Comparison of ENCODE assay signal across 10 cellular contexts in the genomic region with DNA sequence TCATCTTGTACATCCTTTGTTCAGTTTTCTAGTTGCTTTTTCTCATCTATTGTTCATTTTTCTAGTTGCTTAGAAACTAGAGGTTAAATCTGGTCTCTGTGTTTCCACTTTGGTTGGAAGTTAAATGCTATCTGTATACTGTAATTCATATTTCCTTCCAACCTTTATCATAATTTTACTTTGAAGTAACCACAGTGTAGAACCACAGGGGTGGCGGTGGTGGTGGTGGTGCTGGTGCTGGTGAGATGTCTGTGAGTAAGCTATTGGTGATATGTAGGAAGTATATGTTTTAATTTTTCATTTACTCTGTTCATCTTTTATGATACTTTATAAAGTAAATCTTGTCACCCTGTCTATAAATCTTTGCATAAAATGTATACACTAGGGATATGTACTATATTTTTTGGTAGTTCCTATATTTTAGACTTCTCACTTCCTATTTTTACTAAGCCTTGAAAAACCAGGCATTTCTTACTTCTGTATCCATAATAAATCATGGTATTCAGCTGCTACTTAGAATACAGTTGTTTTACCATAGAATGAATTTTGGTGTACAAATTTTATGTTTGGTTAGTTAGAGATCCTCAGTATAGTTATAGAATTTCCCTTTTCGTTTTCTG. TPM values are rescaled to one million over a fixed set of nuclear protein-coding genes. Genes with fewer than 3 reads are reported as not detected.
A peak's percentile ranks its signal among the peaks of the same experiment; 100 is the strongest.
DNase-seq lines count a peak whose midpoint lies in the region; ATAC-seq lines count a peak whose summit lies in the region.
"Had no signal": no experiment of that assay in that cellular context is flagged by ENCODE, and none has a peak within 500 bp of the region (broad histone marks: within the 10 kb centered on the region; RNA-seq: fewer than 3 reads in every experiment).

No MANE protein-coding gene starts in this region.

- H3K36me3 ChIP-seq in CD8-positive, alpha-beta memory T cell (ENCODE audit: insufficient read depth, low read length): no peaks in the 10 kb centered on the region
- H3K36me3 ChIP-seq: HAP-1 had no signal

- DNase-seq in CD8-positive, alpha-beta memory T cell: peak; percentile 6 to 61 (median 43)
- peak; percentile 79 for DNase-seq in activated CD4-positive, alpha-beta T cell treated with anti-CD3 and anti-CD28 coated beads, Interleukin-2, amount 10 ng/mL, durations not matched to agents 24 days and 14 days
- DNase-seq in activated naive CD4-positive, alpha-beta T cell treated with anti-CD3 and anti-CD28 coated beads, Interleukin-2, amount 50 U/mL, for 72 hours (ENCODE audit: low spot score in 2 of 2): peak; percentile 66 to 67
- peak; percentile 58 for DNase-seq in stimulated activated CD4-positive, alpha-beta T cell treated with anti-CD3 and anti-CD28 coated beads, Interleukin-4, amount 100 ng/mL, for 1 hour
- DNase-seq in HUDEP-2 (lab: John Stamatoyannopoulos, UW; ENCODE audit: unreplicated experiment in 76 of 76) (no peak), NCI-H82 (lab: John Stamatoyannopoulos, UW) (no peak)
- DNase-seq: testis had no signal

- no peak overlapping the region for H3K27ac ChIP-seq in CD8-positive, alpha-beta memory T cell (ENCODE audit: low read depth, low read length)
- H3K27ac ChIP-seq: testis had no signal

- H3K4me1 Mint-ChIP-seq in CD8-positive, alpha-beta memory T cell: peaks cover 56 to 67% (median 63%) of the 10 kb centered on the region in 3 donors
- H3K4me1 Mint-ChIP-seq in activated CD4-positive, alpha-beta T cell treated with anti-CD3 and anti-CD28 coated beads, Interleukin-2, amount 10 ng/mL, durations not matched to agents 24 days and 14 days: peaks cover 37% of the 10 kb centered on the region

- POLR2A ChIA-PET in CD8-positive, alpha-beta memory T cell (lab: Charles Lee): interaction anchor here (1.0 kb wide), 1 partner anchor 32 kb away, joined by 4 read pairs; the partner anchor contains the start of gene CCDC91

- peak overlapping the region in 4 of 8 donors; percentile 9 to 70 (median 40) for H3K27ac Mint-ChIP-seq in CD8-positive, alpha-beta memory T cell
- peak overlapping the region; percentile 57 for H3K27ac Mint-ChIP-seq in activated CD4-positive, alpha-beta T cell treated with anti-CD3 and anti-CD28 coated beads, Interleukin-2, amount 10 ng/mL, durations not matched to agents 24 days and 14 days
- peak overlapping the region; percentile 31 to 90 for H3K27ac Mint-ChIP-seq in activated naive CD4-positive, alpha-beta T cell treated with anti-CD3 and anti-CD28 coated beads, Interleukin-2, amount 50 U/mL, for 72 hours

- no peaks in the 10 kb centered on the region for H3K9me3 ChIP-seq in CD8-positive, alpha-beta memory T cell (ENCODE audit: low read length)
- H3K9me3 ChIP-seq: HAP-1, testis had no signal

- H3K4me3 ChIP-seq in CD8-positive, alpha-beta memory T cell (ENCODE audit: low read length): no peak overlapping the region
- H3K4me3 ChIP-seq: HAP-1, testis had no signal

- no peaks in the 10 kb centered on the region for H3K27me3 Mint-ChIP-seq in CD8-positive, alpha-beta memory T cell
- peaks cover 6% of the 10 kb centered on the region for H3K27me3 Mint-ChIP-seq in activated CD4-positive, alpha-beta T cell treated with anti-CD3 and anti-CD28 coated beads, Interleukin-2, amount 10 ng/mL, durations not matched to agents 24 days and 14 days

- ATAC-seq in activated naive CD4-positive, alpha-beta T cell treated with anti-CD3 and anti-CD28 coated beads, Interleukin-2, amount 50 U/mL, for 72 hours: peak; percentile 69 to 87
- ATAC-seq in HG02970 (IDR thresholded peaks at IDR 0.05; ENCODE audit: low FRiP score, unreplicated experiment) (no peak), HG03025 (IDR thresholded peaks at IDR 0.05; ENCODE audit: low FRiP score, unreplicated experiment) (no peak)

- CTCF ChIA-PET in CD8-positive, alpha-beta memory T cell (lab: Charles Lee): no interaction called here

- H3K36me3 Mint-ChIP-seq in CD8-positive, alpha-beta memory T cell: peaks cover 12 to 22% (median 13%) of the 10 kb centered on the region in 3 donors
- peaks cover 14% of the 10 kb centered on the region for H3K36me3 Mint-ChIP-seq in activated CD4-positive, alpha-beta T cell treated with anti-CD3 and anti-CD28 coated beads, Interleukin-2, amount 10 ng/mL, durations not matched to agents 24 days and 14 days (ENCODE audit: low read depth)
- peaks cover 18 to 30% of the 10 kb centered on the region in 2 donors for H3K36me3 Mint-ChIP-seq in activated naive CD4-positive, alpha-beta T cell treated with anti-CD3 and anti-CD28 coated beads, Interleukin-2, amount 50 U/mL, for 72 hours

- H3K4me1 ChIP-seq in CD8-positive, alpha-beta memory T cell (ENCODE audit: insufficient read depth, low read length): peaks cover 43% of the 10 kb centered on the region
- H3K4me1 ChIP-seq: HAP-1, testis had no signal

- peak overlapping the region in 6 of 7 donors; percentile 13 to 80 (median 62) for H3K4me3 Mint-ChIP-seq in CD8-positive, alpha-beta memory T cell
- H3K4me3 Mint-ChIP-seq in activated CD4-positive, alpha-beta T cell treated with anti-CD3 and anti-CD28 coated beads, Interleukin-2, amount 10 ng/mL, durations not matched to agents 24 days and 14 days: peak overlapping the region; percentile 14

- peaks cover 0 to 8% (median 5%) of the 10 kb centered on the region in 5 donors for H3K9me3 Mint-ChIP-seq in CD8-positive, alpha-beta memory T cell
- H3K9me3 Mint-ChIP-seq in activated CD4-positive, alpha-beta T cell treated with anti-CD3 and anti-CD28 coated beads, Interleukin-2, amount 10 ng/mL, durations not matched to agents 24 days and 14 days: peaks cover 9% of the 10 kb centered on the region
- peaks cover 0 to 3% of the 10 kb centered on the region in 2 donors for H3K9me3 Mint-ChIP-seq in activated naive CD4-positive, alpha-beta T cell treated with anti-CD3 and anti-CD28 coated beads, Interleukin-2, amount 50 U/mL, for 72 hours

- no peaks in the 10 kb centered on the region for H3K27me3 ChIP-seq in CD8-positive, alpha-beta memory T cell (ENCODE audit: insufficient read depth, low read length, poor library complexity, severe bottlenecking)
- H3K27me3 ChIP-seq: testis had no signal

- intact Hi-C loops in activated CD4-positive, alpha-beta T cell treated with anti-CD3 and anti-CD28 coated beads, Interleukin-2, amount 10 ng/mL, durations not matched to agents 24 days and 14 days (cut with micrococcal nuclease): loop anchor here (1.0 kb wide), 1 partner anchor 32 kb away; the partner anchor contains the start of gene CCDC91

RNA-seq across cellular contexts. Expression of gene CCDC91, which starts 31.9 kb away (rescaled TPM):
- 10 to 100 TPM; 20.3 to 23.2 TPM for total RNA-seq in CD8-positive, alpha-beta memory T cell
- 64.1 TPM for polyA plus RNA-seq in CD8-positive, alpha-beta memory T cell
- 12.0 and 15.4 TPM in 2 replicates for total RNA-seq in activated CD4-positive, alpha-beta T cell treated with anti-CD3 and anti-CD28 coated beads, Interleukin-2, amount 10 ng/mL, durations not matched to agents 24 days and 14 days
- 10 to 100 TPM; 13.6 to 25.5 TPM for total RNA-seq in activated naive CD4-positive, alpha-beta T cell treated with anti-CD3 and anti-CD28 coated beads, Interleukin-2, amount 50 U/mL, for 72 hours

Comparison
In these comparisons a context has a peak if more than half of its experiments do, and no peak if none do; other contexts are left out.
1. DNase-seq: peak in CD8-positive, alpha-beta memory T cell (5 of 5), activated CD4-positive, alpha-beta T cell treated with anti-CD3 and anti-CD28 coated beads, Interleukin-2, amount 10 ng/mL, durations not matched to agents 24 days and 14 days (single experiment), activated naive CD4-positive, alpha-beta T cell treated with anti-CD3 and anti-CD28 coated beads, Interleukin-2, amount 50 U/mL, for 72 hours (2 of 2) and stimulated activated CD4-positive, alpha-beta T cell treated with anti-CD3 and anti-CD28 coated beads, Interleukin-4, amount 100 ng/mL, for 1 hour (single experiment); none in HUDEP-2 (0 of 76) and NCI-H82 (single experiment).
2. ATAC-seq: peak in activated naive CD4-positive, alpha-beta T cell treated with anti-CD3 and anti-CD28 coated beads, Interleukin-2, amount 50 U/mL, for 72 hours (2 of 2); none in HG02970 (single experiment) and HG03025 (single experiment).